In the genomic region with DNA sequence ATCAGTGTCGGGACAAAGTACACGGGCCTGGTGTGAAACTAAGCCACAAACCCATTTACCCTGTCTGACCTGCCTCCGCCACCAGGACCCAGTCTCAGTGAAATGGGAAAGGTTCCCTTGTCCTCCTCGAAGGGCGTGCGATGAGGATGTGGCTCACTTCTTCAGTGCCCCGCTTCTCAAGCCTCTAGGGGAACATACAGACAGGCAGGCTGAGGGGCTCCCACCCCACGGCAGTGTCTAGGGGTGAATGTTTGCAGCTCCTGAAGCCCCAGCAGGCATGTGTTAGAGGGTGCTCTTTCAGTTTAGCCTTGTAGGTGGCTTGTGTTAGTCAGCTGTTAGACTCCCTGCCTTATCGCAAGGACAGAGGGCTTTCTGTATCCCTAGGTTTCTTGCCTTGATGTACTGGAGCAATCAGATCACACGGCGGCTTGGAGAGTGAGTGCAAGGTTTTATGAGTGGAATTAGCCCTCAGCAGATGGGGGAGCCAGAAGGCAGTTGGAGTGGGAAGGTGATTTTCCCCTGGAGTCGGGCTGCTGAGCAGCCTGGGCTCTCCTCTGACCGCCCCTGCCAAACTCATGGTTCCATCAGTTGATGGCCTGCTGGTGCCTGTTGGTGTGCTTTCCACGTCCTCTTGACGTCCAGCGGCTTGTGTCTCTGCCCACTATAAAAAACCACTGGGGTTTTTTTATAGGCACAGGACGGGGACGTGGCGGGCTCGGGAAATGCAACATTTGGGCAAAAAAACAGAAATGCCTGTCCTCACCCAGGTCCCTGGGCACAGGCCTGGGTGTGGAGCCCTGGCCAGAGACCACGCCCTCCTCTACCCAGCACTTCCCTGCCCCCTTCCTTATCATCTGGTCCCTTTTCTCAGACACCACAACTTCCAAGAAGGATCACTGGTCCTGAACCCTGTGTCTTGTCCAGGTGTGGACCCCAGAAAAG, we compare ENCODE assay signal across 8 cellular contexts. TPM values are rescaled to one million over a fixed set of nuclear protein-coding genes. Genes with fewer than 3 reads are reported as not detected.
DNase-seq lines count a peak whose midpoint lies in the region; ATAC-seq and TF ChIP-seq lines count a peak whose summit lies in the region.

No MANE protein-coding gene starts in this region.

- no peak overlapping the region for H3K9ac ChIP-seq in muscle layer of colon (ENCODE audit: low read length)

- TF ChIP-seq CTCF in choroid plexus epithelial cell (conservative IDR thresholded peaks at IDR 0.05; ENCODE audit: low read depth, low read length) (peak; percentile 22), omental fat pad (IDR thresholded peaks at IDR 0.05) (no peak)

- H3K27ac ChIP-seq in muscle layer of colon (ENCODE audit: low read depth, low read length), result peak overlapping the region; percentile 29

- H3K4me3 ChIP-seq in choroid plexus epithelial cell (ENCODE audit: low read depth, low read length) (peak overlapping the region; percentile 96), muscle layer of colon (ENCODE audit: low read depth in 1 of 2, low read length in 2 of 2) (peak overlapping the region; percentile 75 to 95)

- H3K27me3 ChIP-seq in muscle layer of colon (ENCODE audit: control insufficient read depth in 1 of 2, insufficient read depth in 2 of 2, low read length in 2 of 2), result no peaks in the 10 kb centered on the region

- peak; percentile 30 for ATAC-seq in HG03066 (IDR thresholded peaks at IDR 0.05; ENCODE audit: low read depth, unreplicated experiment)
- ATAC-seq in omental fat pad (ENCODE audit: low FRiP score), result no peak

- peaks cover 13% of the 10 kb centered on the region for H3K36me3 ChIP-seq in muscle layer of colon (ENCODE audit: insufficient read depth, low read length)

- peak in 2 of 3 experiments; percentile 62 to 74 for DNase-seq in NCI-H1417 (lab: John Stamatoyannopoulos, UW)
- DNase-seq in NCI-H1417 treated with DMSO at 0.1 percent for 48 hours (lab: John Stamatoyannopoulos, UW), result no peak
- peak; percentile 5 for DNase-seq in SHP77 treated with DMSO at 0.1 percent for 48 hours (lab: John Stamatoyannopoulos, UW)
- DNase-seq in choroid plexus epithelial cell (ENCODE audit: low read depth), result peak; percentile 30
- no peak for DNase-seq in omental fat pad (ENCODE audit: low spot score)
- DNase-seq in NCI-H187 (lab: John Stamatoyannopoulos, UW), result no peak

- no peaks in the 10 kb centered on the region for H3K9me3 ChIP-seq in muscle layer of colon (ENCODE audit: low read length)

- peaks cover 19% of the 10 kb centered on the region for H3K4me1 ChIP-seq in muscle layer of colon (ENCODE audit: insufficient read depth, low read length)

RNA-seq across cellular contexts. Expression of gene NUDT1, which starts 0.8 kb away (rescaled TPM):
- 10 to 100 TPM; 15.3 to 24.0 (median 16.8) TPM for total RNA-seq in omental fat pad

RNA-seq across cellular contexts. Expression of gene MRM2, which starts 0.8 kb away (rescaled TPM):
- 10 to 100 TPM; 11.9 to 15.4 (median 13.3) TPM for total RNA-seq in omental fat pad

RNA-seq across cellular contexts. Expression of gene MAD1L1, which starts 10.1 kb away (rescaled TPM):
- total RNA-seq in omental fat pad, result 10 to 100 TPM; 18.4 to 39.1 (median 25.7) TPM

Comparison
In these comparisons a context has a peak if more than half of its experiments do, and no peak if none do; other contexts are left out.
1. DNase-seq: peak in NCI-H1417 (2 of 3), SHP77 treated with DMSO at 0.1 percent for 48 hours (single experiment) and choroid plexus epithelial cell (single experiment); none in NCI-H1417 treated with DMSO at 0.1 percent for 48 hours (single experiment), omental fat pad (single experiment) and NCI-H187 (0 of 2).